17 cellular contexts compared by ENCODE assay signal in the genomic region with DNA sequence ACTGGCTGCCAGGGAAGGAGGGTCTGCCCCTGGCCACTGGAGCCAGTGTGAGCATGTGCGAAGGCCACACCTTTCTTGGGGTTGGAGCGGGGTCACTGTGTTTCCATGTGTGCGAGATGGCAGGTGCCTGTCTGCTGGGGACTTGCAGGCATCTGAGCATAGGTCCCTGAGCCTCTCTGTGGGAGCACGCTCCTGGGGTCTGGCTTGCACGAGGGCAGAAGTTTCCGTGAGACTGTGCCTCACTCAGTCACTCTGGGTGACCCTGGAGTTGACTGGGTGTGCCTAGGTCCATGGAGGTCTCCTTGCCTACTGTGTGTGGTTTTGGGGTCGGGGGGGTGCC. TPM values are rescaled to one million over a fixed set of nuclear protein-coding genes. Genes with fewer than 3 reads are reported as not detected.
DNase-seq lines count a peak whose midpoint lies in the region; ATAC-seq, FAIRE-seq and TF ChIP-seq lines count a peak whose summit lies in the region.
"Had no signal": no experiment of that assay in that cellular context is flagged by ENCODE, and none has a peak within 500 bp of the region (broad histone marks: within the 10 kb centered on the region; RNA-seq: fewer than 3 reads in every experiment).

No MANE protein-coding gene starts in this region.

- H3K23ac ChIP-seq in trophoblast cell (ENCODE audit: low read length), result no peak overlapping the region

- H3K14ac ChIP-seq in trophoblast cell (ENCODE audit: low read length), result peak overlapping the region; percentile 32

- no peak overlapping the region for H4K12ac ChIP-seq in trophoblast cell (ENCODE audit: low read depth, low read length)

- no peaks in the 10 kb centered on the region for H3K9me3 ChIP-seq in PC-3 (ENCODE audit: low read length)
- no peaks in the 10 kb centered on the region for H3K9me3 ChIP-seq in esophagus squamous epithelium
- peaks cover 2% of the 10 kb centered on the region for H3K9me3 ChIP-seq in trophoblast cell (ENCODE audit: insufficient read depth, low read depth, low read length)

- 53 to 70% methylated on average over 2 to 5 of the region's 7 CpGs for whole genome bisulfite sequencing in esophagus squamous epithelium, 2 donors
- no CpG with 5 or more reads among the region's 7 CpGs for WGBS in trophoblast cell (ENCODE audit: extremely low coverage, insufficient coverage, insufficient read length)

- peak overlapping the region; percentile 63 for H3K4ac ChIP-seq in trophoblast cell (ENCODE audit: low read depth, low read length)

- peak overlapping the region; percentile 21 for H2AK5ac ChIP-seq in trophoblast cell (ENCODE audit: low read length)

- H3K36me3 ChIP-seq in PC-3 (ENCODE audit: low read depth, low read length) (no peaks in the 10 kb centered on the region), esophagus squamous epithelium (no peaks in the 10 kb centered on the region), trophoblast cell (ENCODE audit: control insufficient read depth in 1 of 2, insufficient read depth in 2 of 2, low read length in 2 of 2) (peaks cover 12 to 14% of the 10 kb centered on the region in 2 experiments)

- POLR2A ChIA-PET in PC-3 (lab: Charles Lee; ENCODE audit: unreplicated experiment), result no interaction called here
- POLR2A ChIA-PET in activated CD4-positive, alpha-beta memory T cell treated with anti-CD3 and anti-CD28 coated beads for 36 hours (lab: Charles Lee), result no interaction called here

- no peaks in the 10 kb centered on the region for H3K27me3 Mint-ChIP-seq in activated CD4-positive, alpha-beta memory T cell treated with anti-CD3 and anti-CD28 coated beads for 36 hours

- H2BK5ac ChIP-seq in trophoblast cell (ENCODE audit: low read depth, low read length, poor library complexity), result no peak overlapping the region

- H3K27ac ChIP-seq in PC-3 (ENCODE audit: low read length) (no peak overlapping the region), esophagus squamous epithelium (peak overlapping the region in 3 of 4 donors; percentile 81 to 89 (median 88)), trophoblast cell (ENCODE audit: low read depth, low read length) (no peak overlapping the region)
- H3K27ac ChIP-seq: parathyroid adenoma had no signal

- TF ChIP-seq POLR2A in esophagus squamous epithelium (IDR thresholded peaks at IDR 0.05), result no peak

- no peaks in the 10 kb centered on the region for H3F3A ChIP-seq in PC-3 (ENCODE audit: low read length, unreplicated experiment)

- H2AFZ ChIP-seq in PC-3 (ENCODE audit: low read length) (no peak overlapping the region), trophoblast cell (ENCODE audit: insufficient read depth, low read length, poor library complexity) (no peak overlapping the region)
- H2AFZ ChIP-seq: GM23338, parathyroid adenoma had no signal

- DNase-seq in AG09309 (ENCODE audit: low read depth) (no peak), PC-3 (no peak), esophagus squamous epithelium (lab: John Stamatoyannopoulos, UW) (no peak), trophoblast cell (no peak), D721Med (ENCODE audit: insufficient read length, low spot score) (no peak), NCI-H1092 treated with DMSO at 0.1 percent for 48 hours (lab: John Stamatoyannopoulos, UW) (no peak), GM19239 (ENCODE audit: insufficient read length, low spot score) (no peak)
- DNase-seq in activated CD4-positive, alpha-beta memory T cell treated with anti-CD3 and anti-CD28 coated beads for 36 hours, result no peak
- DNase-seq: activated CD4-positive, alpha-beta T cell treated with anti-CD3 and anti-CD28 coated beads, Interleukin-2, amount 50 U/mL, for 1 hour; activated T-cell treated with anti-CD3 and anti-CD28 coated beads, Interleukin-2, amount 50 U/mL, for 4 hours; NCI-H1092; T-helper 9 cell had no signal

- no peak overlapping the region for H3K27ac Mint-ChIP-seq in activated CD4-positive, alpha-beta memory T cell treated with anti-CD3 and anti-CD28 coated beads for 36 hours
- H3K27ac Mint-ChIP-seq: GM23338 had no signal

- TF ChIP-seq CTCF in AG09309 (IDR thresholded peaks at IDR 0.05; ENCODE audit: control insufficient read depth, insufficient read depth, low read depth, low read length, missing control alignments) (no peak), PC-3 (conservative IDR thresholded peaks at IDR 0.05; ENCODE audit: low read depth, low read length) (no peak), esophagus squamous epithelium (IDR thresholded peaks at IDR 0.05) (no peak), D721Med (IDR thresholded peaks at IDR 0.05; ENCODE audit: insufficient read depth, missing control alignments) (no peak)

- H3K4me2 ChIP-seq in PC-3 (ENCODE audit: low read length), result peak overlapping the region; percentile 34; the same call in 1 of the 2 replicates
- no peak overlapping the region for H3K4me2 ChIP-seq in trophoblast cell (ENCODE audit: low read length)
- H3K4me2 ChIP-seq: GM23338 had no signal

- H3K4me1 ChIP-seq in PC-3 (ENCODE audit: insufficient read depth, low read length) (peaks cover 46% of the 10 kb centered on the region), esophagus squamous epithelium (peaks cover 50 to 100% (median 61%) of the 10 kb centered on the region in 3 donors), trophoblast cell (ENCODE audit: control insufficient read depth in 1 of 2, insufficient read depth in 2 of 2, low read length in 2 of 2) (peaks cover 48 to 62% of the 10 kb centered on the region in 2 experiments)

- no peaks in the 10 kb centered on the region for H3K9me3 Mint-ChIP-seq in activated CD4-positive, alpha-beta memory T cell treated with anti-CD3 and anti-CD28 coated beads for 36 hours
- H3K9me3 Mint-ChIP-seq: activated T-cell treated with anti-CD3 and anti-CD28 coated beads, Interleukin-2, amount 50 U/mL, for 4 hours; GM23338 had no signal

- intact Hi-C loops in PC-3 (cut with micrococcal nuclease) (no loop called here), esophagus squamous epithelium (cut with DNase I) (no loop called here)
- intact Hi-C loops in activated CD4-positive, alpha-beta memory T cell treated with anti-CD3 and anti-CD28 coated beads for 36 hours (cut with micrococcal nuclease), result no loop called here

- BruUV-seq in PC-3 (replicated peaks; lab: Mats Ljungman, UMichigan), result no TSS peak

- H3K4me3 Mint-ChIP-seq in activated CD4-positive, alpha-beta memory T cell treated with anti-CD3 and anti-CD28 coated beads for 36 hours, result no peak overlapping the region
- H3K4me3 Mint-ChIP-seq: activated T-cell treated with anti-CD3 and anti-CD28 coated beads, Interleukin-2, amount 50 U/mL, for 4 hours; GM23338 had no signal

- peak overlapping the region; percentile 63 for H4K91ac ChIP-seq in trophoblast cell (ENCODE audit: low read depth, low read length)

- H3K27me3 ChIP-seq in PC-3 (ENCODE audit: low read length) (no peaks in the 10 kb centered on the region), esophagus squamous epithelium (no peaks in the 10 kb centered on the region), trophoblast cell (ENCODE audit: insufficient read depth, low read length) (no peaks in the 10 kb centered on the region)

- peak overlapping the region; percentile 29 for H3K4me3 ChIP-seq in AG09309 (ENCODE audit: control insufficient read depth, low read depth, low read length)
- H3K4me3 ChIP-seq in PC-3 (ENCODE audit: low read length), result no peak overlapping the region
- H3K4me3 ChIP-seq in esophagus squamous epithelium, result peak overlapping the region in 2 of 4 donors; percentile 25 to 38
- H3K4me3 ChIP-seq in trophoblast cell (ENCODE audit: low read depth, low read length), result no peak overlapping the region
- H3K4me3 ChIP-seq: GM23338 had no signal

- no peak for FAIRE-seq in D721Med (lab: Jason Lieb, UNC)
- FAIRE-seq in GM19239 (lab: Jason Lieb, UNC), result no peak
- FAIRE-seq: islet of Langerhans had no signal

- no peak overlapping the region for H2BK12ac ChIP-seq in trophoblast cell (ENCODE audit: low read length)

- ATAC-seq in PC-3, result no peak
- ATAC-seq: activated T-cell treated with anti-CD3 and anti-CD28 coated beads, Interleukin-2, amount 50 U/mL, for 4 hours had no signal

- no peak overlapping the region for H3K9ac ChIP-seq in PC-3 (ENCODE audit: low read length)
- no peak overlapping the region for H3K9ac ChIP-seq in trophoblast cell (ENCODE audit: low read length)
- H3K9ac ChIP-seq: parathyroid adenoma had no signal

- H3K9me2 ChIP-seq in PC-3 (replicated peaks; ENCODE audit: low read length), result no peaks in the 10 kb centered on the region

- H3K36me3 Mint-ChIP-seq in activated CD4-positive, alpha-beta memory T cell treated with anti-CD3 and anti-CD28 coated beads for 36 hours, result no peaks in the 10 kb centered on the region

- peaks cover 22% of the 10 kb centered on the region for H3K79me1 ChIP-seq in trophoblast cell (ENCODE audit: low read length)

- peak overlapping the region; percentile 39 for H4K8ac ChIP-seq in trophoblast cell (ENCODE audit: low read depth, low read length)

- H3K4me1 Mint-ChIP-seq in activated CD4-positive, alpha-beta memory T cell treated with anti-CD3 and anti-CD28 coated beads for 36 hours (ENCODE audit: low read depth), result peaks cover 2% of the 10 kb centered on the region

- CTCF ChIA-PET in PC-3 (lab: Charles Lee), result no interaction called here
- CTCF ChIA-PET in activated CD4-positive, alpha-beta memory T cell treated with anti-CD3 and anti-CD28 coated beads for 36 hours (lab: Charles Lee), result no interaction called here

- H3K79me2 ChIP-seq in PC-3 (ENCODE audit: low read length), result peaks cover 69% of the 10 kb centered on the region
- peaks cover 33% of the 10 kb centered on the region for H3K79me2 ChIP-seq in trophoblast cell (ENCODE audit: control insufficient read depth, insufficient read depth, low read length, poor library complexity)

- H3K18ac ChIP-seq in trophoblast cell (ENCODE audit: low read length), result peak overlapping the region; percentile 55

- H2BK120ac ChIP-seq in trophoblast cell (ENCODE audit: insufficient read depth, low read length, poor library complexity), result no peak overlapping the region

- H4K20me1 ChIP-seq in PC-3 (ENCODE audit: low read length), result no peaks in the 10 kb centered on the region

RNA-seq across cellular contexts. Expression of a gene that starts 31.3 kb away (rescaled TPM):
- total RNA-seq in PC-3 (2014; rRNA removed) (13.5 and 16.2 TPM in 2 replicates), esophagus squamous epithelium (10 to 100 TPM; 12.2 to 40.1 (median 18.3) TPM)
- polyA plus RNA-seq in trophoblast cell (2013), result 117 and 130 TPM in 2 replicates
- total RNA-seq in activated CD4-positive, alpha-beta memory T cell treated with anti-CD3 and anti-CD28 coated beads for 36 hours, result 10 to 100 TPM; 16.3 to 17.8 TPM

RNA-seq across cellular contexts. Expression of a gene that starts 39.9 kb away (rescaled TPM):
- total RNA-seq in PC-3 (2014; rRNA removed) (2.2 and 6.2 TPM in 2 replicates), esophagus squamous epithelium (100 to 1,000 TPM; 208 to 737 (median 262) TPM)
- 5.0 and 5.2 TPM in 2 replicates for polyA plus RNA-seq in trophoblast cell (2013)
- not detected for total RNA-seq in activated CD4-positive, alpha-beta memory T cell treated with anti-CD3 and anti-CD28 coated beads for 36 hours
- total RNA-seq: activated T-cell treated with anti-CD3 and anti-CD28 coated beads, Interleukin-2, amount 50 U/mL, for 4 hours; cerebellum; subcutaneous adipose tissue had no signal

RNA-seq across cellular contexts. Expression of a gene that starts 47.2 kb away (rescaled TPM):
- total RNA-seq in PC-3 (2014; rRNA removed) (not detected in 2 replicates), esophagus squamous epithelium (not detected)
- not detected in 2 replicates for polyA plus RNA-seq in trophoblast cell (2013)
- not detected for total RNA-seq in activated CD4-positive, alpha-beta memory T cell treated with anti-CD3 and anti-CD28 coated beads for 36 hours
- total RNA-seq: cerebellum, GM23338, subcutaneous adipose tissue had no signal
- polyA plus RNA-seq: GM23338 had no signal

Comparison
In these comparisons a context has a peak if more than half of its experiments do, and no peak if none do; other contexts are left out.
1. H3K27ac ChIP-seq: peak in esophagus squamous epithelium (3 of 4); none in PC-3 (single experiment) and trophoblast cell (single experiment).
2. RNA of a gene that starts 39.9 kb away (total RNA-seq): 208 to 737 TPM in esophagus squamous epithelium; 2.2 to 6.2 TPM in PC-3 and not detected in activated CD4-positive, alpha-beta memory T cell treated with anti-CD3 and anti-CD28 coated beads for 36 hours; every median in the first group is over 10 times any median in the second.